Comparison of ENCODE assay signal across 30 cellular contexts in the genomic region with DNA sequence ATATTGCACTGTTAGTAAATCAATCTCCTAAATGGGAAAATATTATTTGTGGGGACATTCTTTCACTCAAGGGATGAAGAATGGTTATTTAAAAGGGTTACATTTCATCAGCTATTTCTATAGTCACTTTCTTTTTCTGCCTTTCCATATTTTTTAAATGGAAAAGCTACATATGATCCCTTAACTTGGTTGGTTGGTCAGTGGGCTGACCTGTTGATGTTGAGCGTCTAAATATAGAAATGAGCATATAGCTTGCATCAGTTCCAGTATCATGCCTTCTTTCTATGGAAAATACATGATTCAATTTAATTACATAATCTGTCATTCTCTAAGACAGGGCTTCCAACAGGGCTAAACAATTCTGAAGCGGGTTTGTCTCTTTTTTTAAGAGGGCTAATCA.
"Had no signal": no experiment of that assay in that cellular context is flagged by ENCODE, and none has a peak within 500 bp of the region (broad histone marks: within the 10 kb centered on the region; RNA-seq: fewer than 3 reads in every experiment).

No MANE protein-coding gene starts in this region.

- H3K9me3 ChIP-seq: ascending aorta, colonic mucosa, pancreas, prostate gland, sigmoid colon, uterus had no signal

- DNase-seq: activated CD4-positive, alpha-beta T cell treated with anti-CD3 and anti-CD28 coated beads for 4 hours; activated CD4-positive, alpha-beta T cell treated with anti-CD3 and anti-CD28 coated beads, Interleukin-2, amount 50 U/mL, for 48 hours; activated CD8-positive, alpha-beta memory T cell treated with anti-CD3 and anti-CD28 coated beads, Interleukin-2, amount 50 U/mL, for 4 hours; activated effector memory CD4-positive, alpha-beta T cell treated with anti-CD3 and anti-CD28 coated beads, Interleukin-2, amount 50 U/mL, for 16 hours; activated naive CD4-positive, alpha-beta T cell treated with anti-CD3 and anti-CD28 coated beads for 36 hours; activated naive CD8-positive, alpha-beta T cell treated with anti-CD3 and anti-CD28 coated beads for 36 hours; activated T-cell treated with anti-CD3 and anti-CD28 coated beads, Interleukin-2, amount 50 U/mL, for 1 hour; cerebellar nuclear complex; colonic mucosa; dorsolateral prefrontal cortex; effector memory CD4-positive, alpha-beta T cell; head of caudate nucleus; hypothalamus; immature natural killer cell; kidney; naive thymus-derived CD8-positive, alpha-beta T cell; nucleus accumbens; pancreas; sigmoid colon; small intestine; stimulated activated CD4-positive, alpha-beta T cell treated with anti-CD3 and anti-CD28 coated beads, Interleukin-1b, Interleukin-23, amount 100 ng/mL, for 48 hours; stimulated activated CD4-positive, alpha-beta T cell treated with anti-CD3 and anti-CD28 coated beads, Interleukin-4, amount 100 ng/mL, for 4 hours; stimulated activated CD8-positive, alpha-beta memory T cell treated with anti-CD3 and anti-CD28 coated beads, Interleukin-4, amount 100 ng/mL, for 48 hours; stimulated activated naive CD8-positive, alpha-beta T cell treated with anti-CD3 and anti-CD28 coated beads, Interleukin-15, amount 100 ng/mL, for 72 hours; substantia nigra; uterus had no signal

- ATAC-seq: naive thymus-derived CD8-positive, alpha-beta T cell; pancreas; stimulated activated memory B cell treated with anti-CD40 and anti-IgM and Interleukin-4, amounts not matched to agents 10 μg/mL and 1 μg/mL and 100 μg/mL, for 72 hours; stimulated activated naive CD8-positive, alpha-beta T cell treated with anti-CD3 and anti-CD28 coated beads, Interleukin-15, amount 100 ng/mL, for 72 hours had no signal

- H3K27me3 ChIP-seq: ascending aorta, cardiac muscle cell, colonic mucosa had no signal

- H3K36me3 ChIP-seq: ascending aorta, cardiac muscle cell, colonic mucosa, pancreas, prostate gland, sigmoid colon, uterus had no signal

- H3K4me1 ChIP-seq: ascending aorta, colonic mucosa, pancreas, prostate gland, sigmoid colon, uterus had no signal

- H3K4me3 ChIP-seq: ascending aorta, cardiac muscle cell, colonic mucosa, dorsolateral prefrontal cortex, pancreas, prostate gland, sigmoid colon, uterus had no signal

- FAIRE-seq: kidney, pancreas had no signal

- H3K27ac ChIP-seq: ascending aorta, cardiac muscle cell, colonic mucosa, dorsolateral prefrontal cortex, pancreas, prostate gland, sigmoid colon, uterus had no signal
